In the genomic region with DNA sequence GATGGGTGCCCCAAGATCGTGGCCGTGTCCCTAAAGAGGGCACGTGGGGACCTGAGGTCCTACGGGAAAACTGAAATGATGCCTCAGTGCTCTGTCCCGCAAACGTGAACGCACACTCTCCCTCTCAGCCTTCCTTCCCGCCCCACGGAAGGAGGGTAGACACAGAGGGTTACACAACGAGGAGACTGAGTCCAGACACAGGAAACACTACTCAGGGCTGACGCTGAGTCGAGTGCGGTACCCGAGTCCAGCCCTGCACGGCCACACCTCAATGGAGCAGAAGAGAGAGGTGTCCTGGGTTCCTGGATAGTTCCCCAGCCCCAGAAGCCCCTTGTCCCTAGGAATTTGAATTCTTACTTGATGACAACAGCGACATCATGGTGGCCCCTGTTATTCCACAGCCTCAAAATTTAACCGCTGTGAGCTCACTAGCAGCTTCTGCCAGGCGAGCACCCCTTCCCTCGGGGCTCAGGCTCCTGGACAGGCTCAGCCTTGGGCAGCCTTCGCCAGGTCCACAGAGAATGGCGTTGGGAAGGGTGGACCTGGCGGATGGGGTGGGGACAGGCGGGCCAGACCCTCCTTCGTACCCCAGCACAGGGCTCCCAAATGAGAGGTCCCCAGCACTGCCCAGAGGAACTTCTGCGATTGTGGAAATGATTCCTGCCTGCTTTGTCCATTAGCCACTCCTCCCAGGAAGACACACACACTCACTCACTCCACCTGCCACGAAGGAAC, we compare ENCODE assay signal across 1 cellular context.
TF ChIP-seq lines count a peak whose summit lies in the region.

No MANE protein-coding gene starts in this region.

TF ChIP-seq in HepG2, 621 proteins besides CTCF, POLR2A, EP300 and RAD21 (continued from another document and continues in another):
- no peak for TF ChIP-seq ZNF639 (CRISPR knock-in tag; conservative IDR thresholded peaks at IDR 0.05)
- TF ChIP-seq ZNF790 (CRISPR knock-in tag; IDR thresholded peaks at IDR 0.05; ENCODE audit: borderline replicate concordance), result no peak
- TF ChIP-seq ZC3H13 (CRISPR knock-in tag; IDR thresholded peaks at IDR 0.05), result no peak
- no peak for TF ChIP-seq ZNF570 (CRISPR knock-in tag; IDR thresholded peaks at IDR 0.05; ENCODE audit: borderline replicate concordance)
- TF ChIP-seq SSRP1 (CRISPR knock-in tag; IDR thresholded peaks at IDR 0.05), result no peak
- TF ChIP-seq, protein P1, sequence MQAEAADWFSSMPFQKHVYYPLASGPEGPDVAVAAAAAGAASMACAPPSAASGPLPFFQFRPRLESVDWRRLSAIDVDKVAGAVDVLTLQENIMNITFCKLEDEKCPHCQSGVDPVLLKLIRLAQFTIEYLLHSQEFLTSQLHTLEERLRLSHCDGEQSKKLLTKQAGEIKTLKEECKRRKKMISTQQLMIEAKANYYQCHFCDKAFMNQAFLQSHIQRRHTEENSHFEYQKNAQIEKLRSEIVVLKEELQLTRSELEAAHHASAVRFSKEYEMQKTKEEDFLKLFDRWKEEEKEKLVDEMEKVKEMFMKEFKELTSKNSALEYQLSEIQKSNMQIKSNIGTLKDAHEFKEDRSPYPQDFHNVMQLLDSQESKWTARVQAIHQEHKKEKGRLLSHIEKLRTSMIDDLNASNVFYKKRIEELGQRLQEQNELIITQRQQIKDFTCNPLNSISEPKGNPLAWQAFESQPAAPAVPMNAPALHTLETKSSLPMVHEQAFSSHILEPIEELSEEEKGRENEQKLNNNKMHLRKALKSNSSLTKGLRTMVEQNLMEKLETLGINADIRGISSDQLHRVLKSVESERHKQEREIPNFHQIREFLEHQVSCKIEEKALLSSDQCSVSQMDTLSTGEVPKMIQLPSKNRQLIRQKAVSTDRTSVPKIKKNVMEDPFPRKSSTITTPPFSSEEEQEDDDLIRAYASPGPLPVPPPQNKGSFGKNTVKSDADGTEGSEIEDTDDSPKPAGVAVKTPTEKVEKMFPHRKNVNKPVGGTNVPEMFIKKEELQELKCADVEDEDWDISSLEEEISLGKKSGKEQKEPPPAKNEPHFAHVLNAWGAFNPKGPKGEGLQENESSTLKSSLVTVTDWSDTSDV (CRISPR knock-in tag; IDR thresholded peaks at IDR 0.05), result no peak
- no peak for TF ChIP-seq SMARCE1 (IDR thresholded peaks at IDR 0.05; ENCODE audit: borderline replicate concordance)
- no peak for TF ChIP-seq ZNF75D (CRISPR knock-in tag; IDR thresholded peaks at IDR 0.05; ENCODE audit: borderline replicate concordance)
- no peak for TF ChIP-seq TMF1 (CRISPR knock-in tag; IDR thresholded peaks at IDR 0.05; ENCODE audit: low read depth)
- TF ChIP-seq ZNF230 (CRISPR knock-in tag; IDR thresholded peaks at IDR 0.05), result no peak; the same call in 1 of the 2 replicates
- TF ChIP-seq RORA (CRISPR knock-in tag; IDR thresholded peaks at IDR 0.05), result no peak
- no peak for TF ChIP-seq ZNF891 (CRISPR knock-in tag; IDR thresholded peaks at IDR 0.05)
- TF ChIP-seq KLF6 (CRISPR knock-in tag; IDR thresholded peaks at IDR 0.05), result 0 out of 2 replicates have a peak, but pooled peaks have one; percentile 3
- peak; percentile 16; the same call in 1 of the 2 replicates for TF ChIP-seq REL (CRISPR knock-in tag; conservative IDR thresholded peaks at IDR 0.05)
- TF ChIP-seq RXRA (CRISPR knock-in tag; IDR thresholded peaks at IDR 0.05), result no peak
- TF ChIP-seq NBN (conservative IDR thresholded peaks at IDR 0.05), result no peak
- no peak for TF ChIP-seq ZNF20 (CRISPR knock-in tag; IDR thresholded peaks at IDR 0.05)
- TF ChIP-seq PAWR (CRISPR knock-in tag; IDR thresholded peaks at IDR 0.05; ENCODE audit: borderline replicate concordance), result no peak
- TF ChIP-seq ZBTB2 (CRISPR knock-in tag; IDR thresholded peaks at IDR 0.05; ENCODE audit: low read depth), result no peak
- TF ChIP-seq, protein P2, sequence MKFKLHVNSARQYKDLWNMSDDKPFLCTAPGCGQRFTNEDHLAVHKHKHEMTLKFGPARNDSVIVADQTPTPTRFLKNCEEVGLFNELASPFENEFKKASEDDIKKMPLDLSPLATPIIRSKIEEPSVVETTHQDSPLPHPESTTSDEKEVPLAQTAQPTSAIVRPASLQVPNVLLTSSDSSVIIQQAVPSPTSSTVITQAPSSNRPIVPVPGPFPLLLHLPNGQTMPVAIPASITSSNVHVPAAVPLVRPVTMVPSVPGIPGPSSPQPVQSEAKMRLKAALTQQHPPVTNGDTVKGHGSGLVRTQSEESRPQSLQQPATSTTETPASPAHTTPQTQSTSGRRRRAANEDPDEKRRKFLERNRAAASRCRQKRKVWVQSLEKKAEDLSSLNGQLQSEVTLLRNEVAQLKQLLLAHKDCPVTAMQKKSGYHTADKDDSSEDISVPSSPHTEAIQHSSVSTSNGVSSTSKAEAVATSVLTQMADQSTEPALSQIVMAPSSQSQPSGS (CRISPR knock-in tag; IDR thresholded peaks at IDR 0.05), result no peak
- TF ChIP-seq NCOA1 (CRISPR knock-in tag; IDR thresholded peaks at IDR 0.05), result no peak
- no peak for TF ChIP-seq MBD4 (IDR thresholded peaks at IDR 0.05; ENCODE audit: borderline replicate concordance, low read length)
- TF ChIP-seq ZNF317 (CRISPR knock-in tag; IDR thresholded peaks at IDR 0.05), result no peak
- TF ChIP-seq ZNF773 (CRISPR knock-in tag; IDR thresholded peaks at IDR 0.05; ENCODE audit: borderline replicate concordance), result no peak
- TF ChIP-seq ZBTB38 (CRISPR knock-in tag; IDR thresholded peaks at IDR 0.05), result no peak
- no peak for TF ChIP-seq ATF3 (CRISPR knock-in tag; IDR thresholded peaks at IDR 0.05)
- TF ChIP-seq, protein P3, sequence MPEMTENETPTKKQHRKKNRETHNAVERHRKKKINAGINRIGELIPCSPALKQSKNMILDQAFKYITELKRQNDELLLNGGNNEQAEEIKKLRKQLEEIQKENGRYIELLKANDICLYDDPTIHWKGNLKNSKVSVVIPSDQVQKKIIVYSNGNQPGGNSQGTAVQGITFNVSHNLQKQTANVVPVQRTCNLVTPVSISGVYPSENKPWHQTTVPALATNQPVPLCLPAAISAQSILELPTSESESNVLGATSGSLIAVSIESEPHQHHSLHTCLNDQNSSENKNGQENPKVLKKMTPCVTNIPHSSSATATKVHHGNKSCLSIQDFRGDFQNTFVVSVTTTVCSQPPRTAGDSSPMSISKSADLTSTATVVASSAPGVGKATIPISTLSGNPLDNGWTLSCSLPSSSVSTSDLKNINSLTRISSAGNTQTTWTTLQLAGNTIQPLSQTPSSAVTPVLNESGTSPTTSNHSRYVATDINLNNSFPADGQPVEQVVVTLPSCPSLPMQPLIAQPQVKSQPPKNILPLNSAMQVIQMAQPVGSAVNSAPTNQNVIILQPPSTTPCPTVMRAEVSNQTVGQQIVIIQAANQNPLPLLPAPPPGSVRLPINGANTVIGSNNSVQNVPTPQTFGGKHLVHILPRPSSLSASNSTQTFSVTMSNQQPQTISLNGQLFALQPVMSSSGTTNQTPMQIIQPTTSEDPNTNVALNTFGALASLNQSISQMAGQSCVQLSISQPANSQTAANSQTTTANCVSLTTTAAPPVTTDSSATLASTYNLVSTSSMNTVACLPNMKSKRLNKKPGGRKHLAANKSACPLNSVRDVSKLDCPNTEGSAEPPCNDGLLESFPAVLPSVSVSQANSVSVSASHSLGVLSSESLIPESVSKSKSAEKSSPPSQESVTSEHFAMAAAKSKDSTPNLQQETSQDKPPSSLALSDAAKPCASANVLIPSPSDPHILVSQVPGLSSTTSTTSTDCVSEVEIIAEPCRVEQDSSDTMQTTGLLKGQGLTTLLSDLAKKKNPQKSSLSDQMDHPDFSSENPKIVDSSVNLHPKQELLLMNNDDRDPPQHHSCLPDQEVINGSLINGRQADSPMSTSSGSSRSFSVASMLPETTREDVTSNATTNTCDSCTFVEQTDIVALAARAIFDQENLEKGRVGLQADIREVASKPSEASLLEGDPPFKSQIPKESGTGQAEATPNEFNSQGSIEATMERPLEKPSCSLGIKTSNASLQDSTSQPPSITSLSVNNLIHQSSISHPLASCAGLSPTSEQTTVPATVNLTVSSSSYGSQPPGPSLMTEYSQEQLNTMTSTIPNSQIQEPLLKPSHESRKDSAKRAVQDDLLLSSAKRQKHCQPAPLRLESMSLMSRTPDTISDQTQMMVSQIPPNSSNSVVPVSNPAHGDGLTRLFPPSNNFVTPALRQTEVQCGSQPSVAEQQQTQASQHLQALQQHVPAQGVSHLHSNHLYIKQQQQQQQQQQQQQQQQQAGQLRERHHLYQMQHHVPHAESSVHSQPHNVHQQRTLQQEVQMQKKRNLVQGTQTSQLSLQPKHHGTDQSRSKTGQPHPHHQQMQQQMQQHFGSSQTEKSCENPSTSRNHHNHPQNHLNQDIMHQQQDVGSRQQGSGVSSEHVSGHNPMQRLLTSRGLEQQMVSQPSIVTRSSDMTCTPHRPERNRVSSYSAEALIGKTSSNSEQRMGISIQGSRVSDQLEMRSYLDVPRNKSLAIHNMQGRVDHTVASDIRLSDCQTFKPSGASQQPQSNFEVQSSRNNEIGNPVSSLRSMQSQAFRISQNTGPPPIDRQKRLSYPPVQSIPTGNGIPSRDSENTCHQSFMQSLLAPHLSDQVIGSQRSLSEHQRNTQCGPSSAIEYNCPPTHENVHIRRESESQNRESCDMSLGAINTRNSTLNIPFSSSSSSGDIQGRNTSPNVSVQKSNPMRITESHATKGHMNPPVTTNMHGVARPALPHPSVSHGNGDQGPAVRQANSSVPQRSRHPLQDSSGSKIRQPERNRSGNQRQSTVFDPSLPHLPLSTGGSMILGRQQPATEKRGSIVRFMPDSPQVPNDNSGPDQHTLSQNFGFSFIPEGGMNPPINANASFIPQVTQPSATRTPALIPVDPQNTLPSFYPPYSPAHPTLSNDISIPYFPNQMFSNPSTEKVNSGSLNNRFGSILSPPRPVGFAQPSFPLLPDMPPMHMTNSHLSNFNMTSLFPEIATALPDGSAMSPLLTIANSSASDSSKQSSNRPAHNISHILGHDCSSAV (CRISPR knock-in tag; IDR thresholded peaks at IDR 0.05; ENCODE audit: borderline replicate concordance), result no peak
- no peak for TF ChIP-seq CENPT (CRISPR knock-in tag; IDR thresholded peaks at IDR 0.05; ENCODE audit: low read depth)
- TF ChIP-seq PRDM15 (CRISPR knock-in tag; IDR thresholded peaks at IDR 0.05), result no peak
- TF ChIP-seq ZNF709 (CRISPR knock-in tag; IDR thresholded peaks at IDR 0.05), result 0 out of 2 replicates have a peak, but pooled peaks have one; percentile 56
